8 cellular contexts compared by ENCODE assay signal in the genomic region with DNA sequence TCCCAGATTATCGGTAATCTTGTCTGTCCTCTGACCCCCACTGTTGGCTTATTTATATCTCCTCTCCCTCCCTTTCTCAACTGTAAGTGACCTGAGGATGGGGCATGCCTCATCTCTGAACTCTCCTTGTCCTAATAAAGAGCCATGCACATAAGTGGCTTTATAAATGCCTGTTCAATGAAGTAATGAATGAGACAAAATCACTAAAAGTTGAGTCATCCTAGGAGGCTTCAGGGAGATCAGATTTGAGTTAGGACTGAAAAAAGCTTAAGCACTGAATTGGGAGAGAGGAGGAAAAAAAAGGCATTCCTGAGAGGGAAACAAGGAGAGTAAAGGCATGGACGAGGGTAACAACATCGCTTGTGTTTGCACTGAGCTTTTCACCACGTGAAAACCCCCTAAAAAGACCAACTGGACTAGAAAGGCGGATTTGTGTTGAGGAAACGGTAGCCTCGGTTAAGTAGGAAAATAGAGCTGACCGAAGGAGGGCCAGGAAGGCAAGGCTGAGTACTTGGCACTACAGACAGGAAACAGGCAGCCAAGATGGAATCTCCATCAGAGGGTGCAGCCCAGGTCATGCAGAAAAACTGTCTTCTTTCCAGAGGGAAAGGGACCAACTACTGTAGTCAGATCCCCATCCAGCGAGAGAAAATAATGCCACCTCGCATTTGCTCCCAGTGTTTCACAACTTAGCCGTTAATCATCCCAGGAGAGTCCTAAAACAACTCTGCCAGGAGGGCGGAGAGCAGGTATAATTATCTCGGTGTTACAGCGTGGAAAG.
A peak's percentile ranks its signal among the peaks of the same experiment; 100 is the strongest.
DNase-seq lines count a peak whose midpoint lies in the region; ATAC-seq and TF ChIP-seq lines count a peak whose summit lies in the region.

No MANE protein-coding gene starts in this region.

- no peaks in the 10 kb centered on the region for H3K36me3 ChIP-seq in ascending aorta
- H3K36me3 ChIP-seq in hepatocyte (replicated peaks; ENCODE audit: insufficient read depth, low read depth) = no peaks in the 10 kb centered on the region
- no peaks in the 10 kb centered on the region for H3K36me3 ChIP-seq in stomach smooth muscle (ENCODE audit: control insufficient read depth in 2 of 2, insufficient read depth in 2 of 2, low read length in 2 of 2)

- no peak overlapping the region for H3K4me2 ChIP-seq in hepatocyte

- TF ChIP-seq CTCF in ascending aorta (IDR thresholded peaks at IDR 0.05) = no peak
- TF ChIP-seq CTCF in hepatocyte (IDR thresholded peaks at IDR 0.05; ENCODE audit: poor library complexity) = no peak

- no peaks in the 10 kb centered on the region for H3K9me3 ChIP-seq in ascending aorta
- H3K9me3 ChIP-seq in hepatocyte (ENCODE audit: low read depth) = no peaks in the 10 kb centered on the region
- no peaks in the 10 kb centered on the region for H3K9me3 ChIP-seq in stomach smooth muscle (ENCODE audit: control insufficient read depth in 2 of 2, low read length in 2 of 2)

- 87% methylated on average over 14 of the region's 14 CpGs for WGBS in hepatocyte (ENCODE audit: low lambda C conversion rate, missing lambda C conversion rate)

- no peak overlapping the region for H3K9ac ChIP-seq in stomach smooth muscle (ENCODE audit: low read length in 2 of 2)

- peaks cover 24 to 44% of the 10 kb centered on the region in 2 donors for H3K4me1 ChIP-seq in ascending aorta
- peaks cover 18% of the 10 kb centered on the region for H3K4me1 ChIP-seq in hepatocyte (ENCODE audit: insufficient read depth)
- peaks cover 17% of the 10 kb centered on the region for H3K4me1 ChIP-seq in stomach smooth muscle (ENCODE audit: control insufficient read depth, insufficient read depth, low read length)

- H3K27me3 ChIP-seq in ascending aorta (no peaks in the 10 kb centered on the region), hepatocyte (no peaks in the 10 kb centered on the region), stomach smooth muscle (ENCODE audit: control insufficient read depth in 1 of 2, insufficient read depth in 2 of 2, low read length in 2 of 2) (no peaks in the 10 kb centered on the region)

- H2AFZ ChIP-seq in hepatocyte = no peak overlapping the region

- no peaks in the 10 kb centered on the region for H3K9me2 ChIP-seq in hepatocyte (replicated peaks; ENCODE audit: insufficient read depth)

- H3K4me3 ChIP-seq in ascending aorta (peak overlapping the region in 1 of 2 donors; percentile 18), hepatocyte (no peak overlapping the region), stomach smooth muscle (ENCODE audit: low read length in 2 of 2) (peak overlapping the region in 1 of 2 donors; percentile 22)

- peaks cover 61% of the 10 kb centered on the region for H3K79me2 ChIP-seq in hepatocyte

- no peaks in the 10 kb centered on the region for H4K20me1 ChIP-seq in hepatocyte (ENCODE audit: insufficient read depth, poor library complexity, severe bottlenecking)

- no peak for ATAC-seq in GM18867 (IDR thresholded peaks at IDR 0.05; ENCODE audit: unreplicated experiment)
- no peak for ATAC-seq in HG03520 (IDR thresholded peaks at IDR 0.05; ENCODE audit: unreplicated experiment)

- peak; percentile 47 for DNase-seq in HK-2 (ENCODE audit: unreplicated experiment)
- peak in 1 of 2 donors; percentile 76 for DNase-seq in ascending aorta (ENCODE audit: low spot score in 2 of 2)
- no peak for DNase-seq in hepatocyte (ENCODE audit: low spot score)
- no peak for DNase-seq in OCI-M2 (lab: John Stamatoyannopoulos, UW; ENCODE audit: unreplicated experiment)
- no peak for DNase-seq in NCI-H510A treated with DMSO at 0.1 percent for 48 hours (lab: John Stamatoyannopoulos, UW)

- H3K27ac ChIP-seq in ascending aorta = peak overlapping the region; percentile 88
- H3K27ac ChIP-seq in hepatocyte = peak overlapping the region; percentile 29
- H3K27ac ChIP-seq in stomach smooth muscle (ENCODE audit: low read length) = peak overlapping the region; percentile 24

- intact Hi-C loops in ascending aorta (cut with DNase I) = loop anchor here (1.0 to 10.0 kb wide), 5 partner anchors 18 to 310 kb away; a partner anchor contains a TSS

Comparison
In these comparisons a context has a peak if more than half of its experiments do, and no peak if none do; other contexts are left out.
1. H3K27ac ChIP-seq: peak in every context shown above with its lines; median percentile 88 in ascending aorta; 29 in hepatocyte; 24 in stomach smooth muscle.